Comparison of ENCODE assay signal across 1 cellular context in the genomic region with DNA sequence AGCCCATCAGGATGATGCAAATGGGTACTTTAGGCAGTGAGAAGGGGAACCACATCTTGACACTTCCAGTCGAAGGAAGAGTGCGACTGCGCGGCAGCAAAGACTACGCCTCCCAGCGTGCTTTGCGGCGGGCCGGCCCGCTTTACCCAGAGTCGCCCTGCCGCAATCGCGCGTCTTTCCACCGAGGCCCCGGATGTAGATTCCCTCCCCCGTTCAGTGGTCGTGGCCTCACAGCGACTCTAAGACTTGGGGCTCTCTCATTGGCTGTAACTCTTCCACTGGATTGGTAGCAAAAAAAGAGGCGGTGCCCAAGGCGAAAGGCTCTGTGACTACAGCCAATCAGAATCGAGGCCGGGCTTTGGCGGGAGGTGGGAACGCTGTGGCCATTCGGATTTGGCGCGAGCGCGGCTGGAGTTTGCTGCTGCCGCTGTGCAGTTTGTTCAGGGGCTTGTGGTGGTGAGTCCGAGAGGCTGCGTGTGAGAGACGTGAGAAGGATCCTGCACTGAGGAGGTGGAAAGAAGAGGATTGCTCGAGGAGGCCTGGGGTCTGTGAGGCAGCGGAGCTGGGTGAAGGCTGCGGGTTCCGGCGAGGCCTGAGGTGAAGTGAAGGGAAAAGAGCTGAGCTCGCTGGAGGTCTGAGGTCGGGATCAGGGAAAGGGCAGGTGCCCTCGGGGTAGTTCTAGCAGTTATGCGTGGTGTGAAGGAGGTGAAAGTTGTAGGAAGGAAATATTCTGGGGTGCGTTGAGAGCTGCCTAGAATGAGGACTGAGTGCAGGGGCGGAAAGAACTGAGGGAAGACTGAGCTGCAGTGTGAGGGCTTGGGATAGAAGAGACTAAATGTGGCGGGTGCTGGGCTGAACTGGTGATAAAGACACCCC.
TF ChIP-seq lines count a peak whose summit lies in the region.

A gene with protein sequence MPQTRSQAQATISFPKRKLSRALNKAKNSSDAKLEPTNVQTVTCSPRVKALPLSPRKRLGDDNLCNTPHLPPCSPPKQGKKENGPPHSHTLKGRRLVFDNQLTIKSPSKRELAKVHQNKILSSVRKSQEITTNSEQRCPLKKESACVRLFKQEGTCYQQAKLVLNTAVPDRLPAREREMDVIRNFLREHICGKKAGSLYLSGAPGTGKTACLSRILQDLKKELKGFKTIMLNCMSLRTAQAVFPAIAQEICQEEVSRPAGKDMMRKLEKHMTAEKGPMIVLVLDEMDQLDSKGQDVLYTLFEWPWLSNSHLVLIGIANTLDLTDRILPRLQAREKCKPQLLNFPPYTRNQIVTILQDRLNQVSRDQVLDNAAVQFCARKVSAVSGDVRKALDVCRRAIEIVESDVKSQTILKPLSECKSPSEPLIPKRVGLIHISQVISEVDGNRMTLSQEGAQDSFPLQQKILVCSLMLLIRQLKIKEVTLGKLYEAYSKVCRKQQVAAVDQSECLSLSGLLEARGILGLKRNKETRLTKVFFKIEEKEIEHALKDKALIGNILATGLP (plus strand): TSS at position 386 of the 876 bp plus-strand sequence. CDS start 1,542 bp downstream, outside the sequence.

TF ChIP-seq in HepG2, 621 proteins besides CTCF, POLR2A, EP300 and RAD21 (continued from another document and continues in another):
- TF ChIP-seq, protein P1, sequence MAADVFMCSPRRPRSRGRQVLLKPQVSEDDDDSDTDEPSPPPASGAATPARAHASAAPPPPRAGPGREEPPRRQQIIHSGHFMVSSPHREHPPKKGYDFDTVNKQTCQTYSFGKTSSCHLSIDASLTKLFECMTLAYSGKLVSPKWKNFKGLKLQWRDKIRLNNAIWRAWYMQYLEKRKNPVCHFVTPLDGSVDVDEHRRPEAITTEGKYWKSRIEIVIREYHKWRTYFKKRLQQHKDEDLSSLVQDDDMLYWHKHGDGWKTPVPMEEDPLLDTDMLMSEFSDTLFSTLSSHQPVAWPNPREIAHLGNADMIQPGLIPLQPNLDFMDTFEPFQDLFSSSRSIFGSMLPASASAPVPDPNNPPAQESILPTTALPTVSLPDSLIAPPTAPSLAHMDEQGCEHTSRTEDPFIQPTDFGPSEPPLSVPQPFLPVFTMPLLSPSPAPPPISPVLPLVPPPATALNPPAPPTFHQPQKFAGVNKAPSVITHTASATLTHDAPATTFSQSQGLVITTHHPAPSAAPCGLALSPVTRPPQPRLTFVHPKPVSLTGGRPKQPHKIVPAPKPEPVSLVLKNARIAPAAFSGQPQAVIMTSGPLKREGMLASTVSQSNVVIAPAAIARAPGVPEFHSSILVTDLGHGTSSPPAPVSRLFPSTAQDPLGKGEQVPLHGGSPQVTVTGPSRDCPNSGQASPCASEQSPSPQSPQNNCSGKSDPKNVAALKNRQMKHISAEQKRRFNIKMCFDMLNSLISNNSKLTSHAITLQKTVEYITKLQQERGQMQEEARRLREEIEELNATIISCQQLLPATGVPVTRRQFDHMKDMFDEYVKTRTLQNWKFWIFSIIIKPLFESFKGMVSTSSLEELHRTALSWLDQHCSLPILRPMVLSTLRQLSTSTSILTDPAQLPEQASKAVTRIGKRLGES (CRISPR knock-in tag; IDR thresholded peaks at IDR 0.05; ENCODE audit: borderline replicate concordance), result no peak
- TF ChIP-seq JDP2 (CRISPR knock-in tag; IDR thresholded peaks at IDR 0.05; ENCODE audit: borderline replicate concordance) (no peak), NCOA2 (CRISPR knock-in tag; IDR thresholded peaks at IDR 0.05) (peak; percentile 52; the same call in 1 of the 2 replicates), ZNF552 (CRISPR knock-in tag; IDR thresholded peaks at IDR 0.05; ENCODE audit: borderline replicate concordance) (no peak), ZNF775 (CRISPR knock-in tag; IDR thresholded peaks at IDR 0.05; ENCODE audit: borderline replicate concordance) (no peak), ZNF292 (CRISPR knock-in tag; IDR thresholded peaks at IDR 0.05; ENCODE audit: borderline replicate concordance, low read depth) (no peak; the same call in 1 of the 2 replicates), U2AF1 (optimal IDR thresholded peaks at IDR 0.05; ENCODE audit: low read depth, low read length) (peak; percentile 89), ZNF350 (CRISPR knock-in tag; IDR thresholded peaks at IDR 0.05; ENCODE audit: borderline replicate concordance, low read depth) (peak; percentile 72; the same call in 1 of the 2 replicates), U2AF2 (IDR thresholded peaks at IDR 0.05; ENCODE audit: low read depth, low read length) (0 out of 2 replicates have a peak, but pooled peaks have one; percentile 26), AGO1 (IDR thresholded peaks at IDR 0.05; ENCODE audit: low read depth, low read length, poor library complexity, severe bottlenecking) (peak; percentile 39), ZMYM4 (CRISPR knock-in tag; IDR thresholded peaks at IDR 0.05) (peak; percentile 67), BCL6 (CRISPR knock-in tag; IDR thresholded peaks at IDR 0.05) (no peak), SIN3B (IDR thresholded peaks at IDR 0.05; ENCODE audit: low read length) (peak; percentile 99), RELA (CRISPR knock-in tag; IDR thresholded peaks at IDR 0.05) (peak; percentile 45; the same call in 1 of the 2 replicates), XRCC5 (optimal IDR thresholded peaks at IDR 0.05; ENCODE audit: low read length) (peak; percentile 67), CCAR2 (optimal IDR thresholded peaks at IDR 0.05; ENCODE audit: low read depth, low read length) (no peak), ZC3H4 (CRISPR knock-in tag; IDR thresholded peaks at IDR 0.05; ENCODE audit: borderline replicate concordance) (no peak), ZNF883 (CRISPR knock-in tag; IDR thresholded peaks at IDR 0.05; ENCODE audit: not compliant biosample characterization) (peak; percentile 77), ARNTL (CRISPR knock-in tag; IDR thresholded peaks at IDR 0.05) (peak; percentile 60), MEIS1 (CRISPR knock-in tag; IDR thresholded peaks at IDR 0.05; ENCODE audit: borderline replicate concordance) (peak; percentile 85; the same call in 1 of the 2 replicates), ZNF253 (CRISPR knock-in tag; IDR thresholded peaks at IDR 0.05; ENCODE audit: borderline replicate concordance) (no peak), FOXM1 (CRISPR knock-in tag; IDR thresholded peaks at IDR 0.05) (0 out of 2 replicates have a peak, but pooled peaks have one; percentile 27), ATM (IDR thresholded peaks at IDR 0.05; ENCODE audit: borderline replicate concordance) (no peak), RNF2 (conservative IDR thresholded peaks at IDR 0.05; ENCODE audit: low read depth) (peak; percentile 66; the same call in 1 of the 2 replicates), MIXL1 (CRISPR knock-in tag; IDR thresholded peaks at IDR 0.05) (peak; percentile 75), ZFP36L1 (CRISPR knock-in tag; IDR thresholded peaks at IDR 0.05) (peak; percentile 86)
- TF ChIP-seq, protein P2, sequence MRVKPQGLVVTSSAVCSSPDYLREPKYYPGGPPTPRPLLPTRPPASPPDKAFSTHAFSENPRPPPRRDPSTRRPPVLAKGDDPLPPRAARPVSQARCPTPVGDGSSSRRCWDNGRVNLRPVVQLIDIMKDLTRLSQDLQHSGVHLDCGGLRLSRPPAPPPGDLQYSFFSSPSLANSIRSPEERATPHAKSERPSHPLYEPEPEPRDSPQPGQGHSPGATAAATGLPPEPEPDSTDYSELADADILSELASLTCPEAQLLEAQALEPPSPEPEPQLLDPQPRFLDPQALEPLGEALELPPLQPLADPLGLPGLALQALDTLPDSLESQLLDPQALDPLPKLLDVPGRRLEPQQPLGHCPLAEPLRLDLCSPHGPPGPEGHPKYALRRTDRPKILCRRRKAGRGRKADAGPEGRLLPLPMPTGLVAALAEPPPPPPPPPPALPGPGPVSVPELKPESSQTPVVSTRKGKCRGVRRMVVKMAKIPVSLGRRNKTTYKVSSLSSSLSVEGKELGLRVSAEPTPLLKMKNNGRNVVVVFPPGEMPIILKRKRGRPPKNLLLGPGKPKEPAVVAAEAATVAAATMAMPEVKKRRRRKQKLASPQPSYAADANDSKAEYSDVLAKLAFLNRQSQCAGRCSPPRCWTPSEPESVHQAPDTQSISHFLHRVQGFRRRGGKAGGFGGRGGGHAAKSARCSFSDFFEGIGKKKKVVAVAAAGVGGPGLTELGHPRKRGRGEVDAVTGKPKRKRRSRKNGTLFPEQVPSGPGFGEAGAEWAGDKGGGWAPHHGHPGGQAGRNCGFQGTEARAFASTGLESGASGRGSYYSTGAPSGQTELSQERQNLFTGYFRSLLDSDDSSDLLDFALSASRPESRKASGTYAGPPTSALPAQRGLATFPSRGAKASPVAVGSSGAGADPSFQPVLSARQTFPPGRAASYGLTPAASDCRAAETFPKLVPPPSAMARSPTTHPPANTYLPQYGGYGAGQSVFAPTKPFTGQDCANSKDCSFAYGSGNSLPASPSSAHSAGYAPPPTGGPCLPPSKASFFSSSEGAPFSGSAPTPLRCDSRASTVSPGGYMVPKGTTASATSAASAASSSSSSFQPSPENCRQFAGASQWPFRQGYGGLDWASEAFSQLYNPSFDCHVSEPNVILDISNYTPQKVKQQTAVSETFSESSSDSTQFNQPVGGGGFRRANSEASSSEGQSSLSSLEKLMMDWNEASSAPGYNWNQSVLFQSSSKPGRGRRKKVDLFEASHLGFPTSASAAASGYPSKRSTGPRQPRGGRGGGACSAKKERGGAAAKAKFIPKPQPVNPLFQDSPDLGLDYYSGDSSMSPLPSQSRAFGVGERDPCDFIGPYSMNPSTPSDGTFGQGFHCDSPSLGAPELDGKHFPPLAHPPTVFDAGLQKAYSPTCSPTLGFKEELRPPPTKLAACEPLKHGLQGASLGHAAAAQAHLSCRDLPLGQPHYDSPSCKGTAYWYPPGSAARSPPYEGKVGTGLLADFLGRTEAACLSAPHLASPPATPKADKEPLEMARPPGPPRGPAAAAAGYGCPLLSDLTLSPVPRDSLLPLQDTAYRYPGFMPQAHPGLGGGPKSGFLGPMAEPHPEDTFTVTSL (CRISPR knock-in tag; IDR thresholded peaks at IDR 0.05; ENCODE audit: borderline replicate concordance), result no peak
- TF ChIP-seq, protein P3, sequence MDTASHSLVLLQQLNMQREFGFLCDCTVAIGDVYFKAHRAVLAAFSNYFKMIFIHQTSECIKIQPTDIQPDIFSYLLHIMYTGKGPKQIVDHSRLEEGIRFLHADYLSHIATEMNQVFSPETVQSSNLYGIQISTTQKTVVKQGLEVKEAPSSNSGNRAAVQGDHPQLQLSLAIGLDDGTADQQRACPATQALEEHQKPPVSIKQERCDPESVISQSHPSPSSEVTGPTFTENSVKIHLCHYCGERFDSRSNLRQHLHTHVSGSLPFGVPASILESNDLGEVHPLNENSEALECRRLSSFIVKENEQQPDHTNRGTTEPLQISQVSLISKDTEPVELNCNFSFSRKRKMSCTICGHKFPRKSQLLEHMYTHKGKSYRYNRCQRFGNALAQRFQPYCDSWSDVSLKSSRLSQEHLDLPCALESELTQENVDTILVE (CRISPR knock-in tag; IDR thresholded peaks at IDR 0.05), result peak; percentile 43; the same call in 1 of the 2 replicates
- TF ChIP-seq, protein P4, sequence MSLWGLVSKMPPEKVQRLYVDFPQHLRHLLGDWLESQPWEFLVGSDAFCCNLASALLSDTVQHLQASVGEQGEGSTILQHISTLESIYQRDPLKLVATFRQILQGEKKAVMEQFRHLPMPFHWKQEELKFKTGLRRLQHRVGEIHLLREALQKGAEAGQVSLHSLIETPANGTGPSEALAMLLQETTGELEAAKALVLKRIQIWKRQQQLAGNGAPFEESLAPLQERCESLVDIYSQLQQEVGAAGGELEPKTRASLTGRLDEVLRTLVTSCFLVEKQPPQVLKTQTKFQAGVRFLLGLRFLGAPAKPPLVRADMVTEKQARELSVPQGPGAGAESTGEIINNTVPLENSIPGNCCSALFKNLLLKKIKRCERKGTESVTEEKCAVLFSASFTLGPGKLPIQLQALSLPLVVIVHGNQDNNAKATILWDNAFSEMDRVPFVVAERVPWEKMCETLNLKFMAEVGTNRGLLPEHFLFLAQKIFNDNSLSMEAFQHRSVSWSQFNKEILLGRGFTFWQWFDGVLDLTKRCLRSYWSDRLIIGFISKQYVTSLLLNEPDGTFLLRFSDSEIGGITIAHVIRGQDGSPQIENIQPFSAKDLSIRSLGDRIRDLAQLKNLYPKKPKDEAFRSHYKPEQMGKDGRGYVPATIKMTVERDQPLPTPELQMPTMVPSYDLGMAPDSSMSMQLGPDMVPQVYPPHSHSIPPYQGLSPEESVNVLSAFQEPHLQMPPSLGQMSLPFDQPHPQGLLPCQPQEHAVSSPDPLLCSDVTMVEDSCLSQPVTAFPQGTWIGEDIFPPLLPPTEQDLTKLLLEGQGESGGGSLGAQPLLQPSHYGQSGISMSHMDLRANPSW (CRISPR knock-in tag; IDR thresholded peaks at IDR 0.05; ENCODE audit: borderline replicate concordance), result no peak
- TF ChIP-seq, protein P5, sequence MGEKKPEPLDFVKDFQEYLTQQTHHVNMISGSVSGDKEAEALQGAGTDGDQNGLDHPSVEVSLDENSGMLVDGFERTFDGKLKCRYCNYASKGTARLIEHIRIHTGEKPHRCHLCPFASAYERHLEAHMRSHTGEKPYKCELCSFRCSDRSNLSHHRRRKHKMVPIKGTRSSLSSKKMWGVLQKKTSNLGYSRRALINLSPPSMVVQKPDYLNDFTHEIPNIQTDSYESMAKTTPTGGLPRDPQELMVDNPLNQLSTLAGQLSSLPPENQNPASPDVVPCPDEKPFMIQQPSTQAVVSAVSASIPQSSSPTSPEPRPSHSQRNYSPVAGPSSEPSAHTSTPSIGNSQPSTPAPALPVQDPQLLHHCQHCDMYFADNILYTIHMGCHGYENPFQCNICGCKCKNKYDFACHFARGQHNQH (CRISPR knock-in tag; IDR thresholded peaks at IDR 0.05), result peak; percentile 94
- TF ChIP-seq, protein P6, sequence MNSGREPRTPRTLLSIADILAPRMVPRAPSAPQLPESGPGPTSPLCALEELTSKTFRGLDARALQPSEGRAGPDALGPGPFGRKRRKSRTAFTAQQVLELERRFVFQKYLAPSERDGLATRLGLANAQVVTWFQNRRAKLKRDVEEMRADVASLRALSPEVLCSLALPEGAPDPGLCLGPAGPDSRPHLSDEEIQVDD (CRISPR knock-in tag; IDR thresholded peaks at IDR 0.05; ENCODE audit: borderline replicate concordance), result 0 out of 2 replicates have a peak, but pooled peaks have one; percentile 37
- TF ChIP-seq, protein P7, sequence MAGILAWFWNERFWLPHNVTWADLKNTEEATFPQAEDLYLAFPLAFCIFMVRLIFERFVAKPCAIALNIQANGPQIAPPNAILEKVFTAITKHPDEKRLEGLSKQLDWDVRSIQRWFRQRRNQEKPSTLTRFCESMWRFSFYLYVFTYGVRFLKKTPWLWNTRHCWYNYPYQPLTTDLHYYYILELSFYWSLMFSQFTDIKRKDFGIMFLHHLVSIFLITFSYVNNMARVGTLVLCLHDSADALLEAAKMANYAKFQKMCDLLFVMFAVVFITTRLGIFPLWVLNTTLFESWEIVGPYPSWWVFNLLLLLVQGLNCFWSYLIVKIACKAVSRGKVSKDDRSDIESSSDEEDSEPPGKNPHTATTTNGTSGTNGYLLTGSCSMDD (CRISPR knock-in tag; IDR thresholded peaks at IDR 0.05), result no peak
- TF ChIP-seq, protein P8, sequence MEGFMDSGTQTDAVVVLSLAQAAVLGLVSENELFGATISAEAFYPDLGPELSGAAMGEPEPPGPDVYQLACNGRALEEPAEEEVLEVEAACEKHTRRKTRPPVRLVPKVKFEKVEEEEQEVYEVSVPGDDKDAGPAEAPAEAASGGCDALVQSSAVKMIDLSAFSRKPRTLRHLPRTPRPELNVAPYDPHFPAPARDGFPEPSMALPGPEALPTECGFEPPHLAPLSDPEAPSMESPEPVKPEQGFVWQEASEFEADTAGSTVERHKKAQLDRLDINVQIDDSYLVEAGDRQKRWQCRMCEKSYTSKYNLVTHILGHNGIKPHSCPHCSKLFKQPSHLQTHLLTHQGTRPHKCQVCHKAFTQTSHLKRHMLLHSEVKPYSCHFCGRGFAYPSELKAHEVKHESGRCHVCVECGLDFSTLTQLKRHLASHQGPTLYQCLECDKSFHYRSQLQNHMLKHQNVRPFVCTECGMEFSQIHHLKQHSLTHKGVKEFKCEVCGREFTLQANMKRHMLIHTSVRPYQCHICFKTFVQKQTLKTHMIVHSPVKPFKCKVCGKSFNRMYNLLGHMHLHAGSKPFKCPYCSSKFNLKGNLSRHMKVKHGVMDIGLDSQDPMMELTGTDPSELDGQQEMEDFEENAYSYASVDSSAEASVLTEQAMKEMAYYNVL (CRISPR knock-in tag; IDR thresholded peaks at IDR 0.05; ENCODE audit: borderline replicate concordance), result peak; percentile 57; the same call in 1 of the 2 replicates
